28 cellular contexts compared by ENCODE assay signal in genomic region chr7:98027342-98028033, GRCh38. TPM values are rescaled to one million over a fixed set of nuclear protein-coding genes. Genes with fewer than 3 reads are reported as not detected.
"Had no signal": no experiment of that assay in that cellular context is flagged by ENCODE, and none has a peak within 500 bp of the region (broad histone marks: within the 10 kb centered on the region; RNA-seq: fewer than 3 reads in every experiment).

No MANE protein-coding gene starts in this region.

- H3K27ac Mint-ChIP-seq: activated CD4-positive, alpha-beta memory T cell treated with anti-CD3 and anti-CD28 coated beads, Interleukin-2, amount 10 ng/mL, durations not matched to agents 7 days and 5 days; natural killer cell; stimulated activated memory B cell treated with anti-CD40 and anti-IgM and Interleukin-4, amounts not matched to agents 10 μg/mL and 1 μg/mL and 100 μg/mL, for 72 hours had no signal

- ATAC-seq: left ventricle myocardium superior; natural killer cell; sciatic nerve; stimulated activated memory B cell treated with anti-CD40 and anti-IgM and Interleukin-4, amounts not matched to agents 10 μg/mL and 1 μg/mL and 100 μg/mL, for 72 hours had no signal

- H3K9me3 Mint-ChIP-seq: activated CD4-positive, alpha-beta memory T cell treated with anti-CD3 and anti-CD28 coated beads, Interleukin-2, amount 10 ng/mL, durations not matched to agents 7 days and 5 days; central memory CD8-positive, alpha-beta T cell; natural killer cell had no signal

- H3K27ac ChIP-seq: adrenal gland, hepatocyte, stomach, suprapubic skin, tibial nerve, uterus had no signal

- DNase-seq: activated CD4-positive, alpha-beta memory T cell treated with anti-CD3 and anti-CD28 coated beads, Interleukin-2, amount 10 ng/mL, durations not matched to agents 7 days and 5 days; activated CD4-positive, alpha-beta T cell treated with anti-CD3 and anti-CD28 coated beads for 48 hours; activated effector memory CD4-positive, alpha-beta T cell treated with anti-CD3 and anti-CD28 coated beads, Interleukin-2, amount 50 U/mL, for 16 hours; activated naive CD4-positive, alpha-beta T cell treated with anti-CD3 and anti-CD28 coated beads, Interleukin-2, amount 50 U/mL, for 16 hours; adrenal gland; effector memory CD4-positive, alpha-beta T cell; glutamatergic neuron; left ventricle myocardium superior; mammary epithelial cell; midbrain; natural killer cell; stimulated activated CD4-positive, alpha-beta T cell treated with anti-CD3 and anti-CD28 coated beads, Interleukin-15, amount 100 ng/mL, for 24 hours; stomach; uterus had no signal

- H3K4me3 Mint-ChIP-seq: activated CD4-positive, alpha-beta memory T cell treated with anti-CD3 and anti-CD28 coated beads, Interleukin-2, amount 10 ng/mL, durations not matched to agents 7 days and 5 days; central memory CD8-positive, alpha-beta T cell; natural killer cell; stimulated activated memory B cell treated with anti-CD40 and anti-IgM and Interleukin-4, amounts not matched to agents 10 μg/mL and 1 μg/mL and 100 μg/mL, for 72 hours had no signal

- H3K4me1 Mint-ChIP-seq: activated CD4-positive, alpha-beta memory T cell treated with anti-CD3 and anti-CD28 coated beads, Interleukin-2, amount 10 ng/mL, durations not matched to agents 7 days and 5 days; central memory CD8-positive, alpha-beta T cell; natural killer cell; stimulated activated memory B cell treated with anti-CD40 and anti-IgM and Interleukin-4, amounts not matched to agents 10 μg/mL and 1 μg/mL and 100 μg/mL, for 72 hours had no signal

- H3K9me3 ChIP-seq: adrenal gland, stomach, suprapubic skin, uterus had no signal

- H3K36me3 Mint-ChIP-seq: natural killer cell; stimulated activated memory B cell treated with anti-CD40 and anti-IgM and Interleukin-4, amounts not matched to agents 10 μg/mL and 1 μg/mL and 100 μg/mL, for 72 hours had no signal

- H3K4me3 ChIP-seq: adrenal gland, hepatocyte, smooth muscle cell, stomach, suprapubic skin, tibial nerve, uterus had no signal

- FAIRE-seq: astrocyte, colon, frontal cortex had no signal

- H3K4me1 ChIP-seq: adrenal gland, stomach, suprapubic skin, tibial nerve, uterus had no signal

- H3K36me3 ChIP-seq: adrenal gland, stomach, suprapubic skin, tibial nerve, uterus had no signal

- H3K27me3 ChIP-seq: adrenal gland, hepatocyte, stomach, suprapubic skin, tibial nerve, uterus had no signal

RNA-seq across cellular contexts. Expression of gene OCM2, which starts 37.5 kb away (rescaled TPM):
- total RNA-seq: activated CD4-positive, alpha-beta memory T cell treated with anti-CD3 and anti-CD28 coated beads, Interleukin-2, amount 10 ng/mL, durations not matched to agents 7 days and 5 days; adrenal gland; astrocyte; dermis microvascular lymphatic vessel endothelial cell; frontal cortex; hepatocyte; left ventricle myocardium superior; mammary epithelial cell; natural killer cell; osteoblast; posterior vena cava; renal cortical epithelial cell; sciatic nerve; smooth muscle cell; stomach; suprapubic skin; tibial nerve; uterus had no signal
